Comparison of ENCODE assay signal across 25 cellular contexts in the genomic region with DNA sequence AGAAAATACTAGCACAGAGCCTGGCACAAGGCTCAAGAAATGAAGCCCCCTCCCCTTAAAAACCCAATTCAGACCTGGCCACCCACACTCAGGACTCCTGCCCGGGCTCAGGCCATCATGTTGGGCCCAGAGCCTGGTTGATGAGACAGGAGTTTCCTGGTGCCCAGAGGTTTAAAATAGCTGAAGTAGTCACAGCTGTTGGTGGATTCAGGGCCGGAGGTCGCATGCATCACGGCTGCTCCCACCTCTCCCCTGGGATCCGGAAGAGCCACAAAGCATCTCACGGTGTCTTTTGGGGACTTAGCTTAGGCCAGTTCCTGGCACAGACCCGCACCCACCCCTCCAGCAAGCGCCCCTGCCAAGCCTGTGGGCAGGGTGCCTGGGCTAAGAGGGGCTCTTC. TPM values are rescaled to one million over a fixed set of nuclear protein-coding genes. Genes with fewer than 3 reads are reported as not detected.
DNase-seq lines count a peak whose midpoint lies in the region; ATAC-seq, FAIRE-seq and TF ChIP-seq lines count a peak whose summit lies in the region.
"Had no signal": no experiment of that assay in that cellular context is flagged by ENCODE, and none has a peak within 500 bp of the region (broad histone marks: within the 10 kb centered on the region; RNA-seq: fewer than 3 reads in every experiment).

No MANE protein-coding gene starts in this region.

- no peak overlapping the region for H4K91ac ChIP-seq in mesenchymal stem cell (ENCODE audit: low read length)

- peaks cover 40% of the 10 kb centered on the region for H3K27me3 Mint-ChIP-seq in astrocyte (ENCODE audit: low read depth, unreplicated experiment)
- H3K27me3 Mint-ChIP-seq in CD4-positive, alpha-beta memory T cell = peaks cover 19 to 40% of the 10 kb centered on the region in 2 donors

- H3K9ac ChIP-seq in astrocyte (ENCODE audit: low read length) (peak overlapping the region; percentile 52), mesenchymal stem cell (ENCODE audit: low read length) (no peak overlapping the region)

- no peak overlapping the region for H3K14ac ChIP-seq in mesenchymal stem cell (ENCODE audit: low read length in 2 of 2)

- H3K36me3 ChIP-seq in left ventricle myocardium inferior (no peaks in the 10 kb centered on the region), astrocyte (ENCODE audit: insufficient read depth, low read length) (no peaks in the 10 kb centered on the region), mesenchymal stem cell (ENCODE audit: control insufficient read depth in 1 of 2, insufficient read depth in 2 of 2, low read depth in 1 of 2, low read length in 2 of 2) (peaks cover 0 to 4% of the 10 kb centered on the region in 2 experiments), stomach (no peaks in the 10 kb centered on the region)
- no peaks in the 10 kb centered on the region for H3K36me3 ChIP-seq in CD4-positive, alpha-beta memory T cell (ENCODE audit: insufficient read depth, low read length)
- H3K36me3 ChIP-seq: prostate gland, suprapubic skin had no signal

- no peak overlapping the region for H3K4ac ChIP-seq in mesenchymal stem cell (ENCODE audit: low read depth in 1 of 2, low read length in 2 of 2)

- WGBS in mesenchymal stem cell = 62% methylated on average over 8 of the region's 8 CpGs
- WGBS in stomach, 5 donors = 78 to 88% (median 83%) methylated on average over 2 to 8 of the region's 8 CpGs

- H4K20me1 ChIP-seq in astrocyte (ENCODE audit: insufficient read depth, low read length) = peaks cover 3% of the 10 kb centered on the region

- no peaks in the 10 kb centered on the region for H3K9me3 ChIP-seq in left ventricle myocardium inferior (replicated peaks)
- no peaks in the 10 kb centered on the region for H3K9me3 ChIP-seq in astrocyte (ENCODE audit: insufficient read depth, low read depth, low read length)
- H3K9me3 ChIP-seq in mesenchymal stem cell (ENCODE audit: control insufficient read depth, low read length) = no peaks in the 10 kb centered on the region
- H3K9me3 ChIP-seq in stomach = no peaks in the 10 kb centered on the region
- no peaks in the 10 kb centered on the region for H3K9me3 ChIP-seq in CD4-positive, alpha-beta memory T cell (ENCODE audit: control insufficient read depth in 1 of 2, low read length in 2 of 2)
- H3K9me3 ChIP-seq: prostate gland, suprapubic skin had no signal

- H3K27ac Mint-ChIP-seq in astrocyte (ENCODE audit: unreplicated experiment) = no peak overlapping the region
- H3K27ac Mint-ChIP-seq in CD4-positive, alpha-beta memory T cell = no peak overlapping the region

- no peak overlapping the region for H2BK120ac ChIP-seq in mesenchymal stem cell (ENCODE audit: low read depth, low read length)

- no peak overlapping the region for H2BK12ac ChIP-seq in mesenchymal stem cell (ENCODE audit: low read length in 2 of 2)

- H2AK5ac ChIP-seq in mesenchymal stem cell (ENCODE audit: low read length, severe bottlenecking) = peak overlapping the region; percentile 51

- TF ChIP-seq CTCF in left ventricle myocardium inferior (IDR thresholded peaks at IDR 0.05; ENCODE audit: borderline replicate concordance) (no peak), astrocyte (IDR thresholded peaks at IDR 0.05; ENCODE audit: insufficient read depth, low read depth, low read length) (no peak), stomach (IDR thresholded peaks at IDR 0.05) (no peak)

- H3K4me1 ChIP-seq in left ventricle myocardium inferior = peaks cover 28% of the 10 kb centered on the region
- peaks cover 41% of the 10 kb centered on the region for H3K4me1 ChIP-seq in astrocyte (ENCODE audit: insufficient read depth, low read length)
- H3K4me1 ChIP-seq in mesenchymal stem cell (ENCODE audit: control insufficient read depth, insufficient read depth, low read depth, low read length) = peaks cover 41% of the 10 kb centered on the region
- H3K4me1 ChIP-seq in stomach = peaks cover 12 to 55% (median 34%) of the 10 kb centered on the region in 4 donors
- H3K4me1 ChIP-seq in CD4-positive, alpha-beta memory T cell (ENCODE audit: insufficient read depth, low read length) = peaks cover 13% of the 10 kb centered on the region

- peak overlapping the region; percentile 60 for H3K4me2 ChIP-seq in astrocyte (ENCODE audit: low read length)
- no peak overlapping the region for H3K4me2 ChIP-seq in mesenchymal stem cell (ENCODE audit: low read length, poor library complexity, severe bottlenecking)

- H4K8ac ChIP-seq in mesenchymal stem cell (ENCODE audit: low read length) = peak overlapping the region; percentile 56

- H3K4me3 ChIP-seq in left ventricle myocardium inferior (no peak overlapping the region), astrocyte (ENCODE audit: insufficient read depth, low read depth, low read length) (no peak overlapping the region), mesenchymal stem cell (ENCODE audit: insufficient read depth in 1 of 2, low read depth in 1 of 2, low read length in 2 of 2) (no peak overlapping the region), stomach (no peak overlapping the region)
- no peak overlapping the region for H3K4me3 ChIP-seq in CD4-positive, alpha-beta memory T cell (ENCODE audit: low read length in 2 of 2)
- H3K4me3 ChIP-seq: K562, prostate gland, suprapubic skin had no signal

- peaks cover 2% of the 10 kb centered on the region for H3K9me3 Mint-ChIP-seq in astrocyte (ENCODE audit: unreplicated experiment)
- H3K9me3 Mint-ChIP-seq in CD4-positive, alpha-beta memory T cell = no peaks in the 10 kb centered on the region
- H3K9me3 Mint-ChIP-seq: nephron had no signal

- H2BK5ac ChIP-seq in mesenchymal stem cell (ENCODE audit: low read depth, low read length, poor library complexity, severe bottlenecking) = no peak overlapping the region

- peak; percentile 16 for ATAC-seq in left ventricle myocardium superior
- ATAC-seq: K562 had no signal

- H3K36me3 Mint-ChIP-seq in astrocyte (ENCODE audit: low read depth, unreplicated experiment) = no peaks in the 10 kb centered on the region
- no peaks in the 10 kb centered on the region for H3K36me3 Mint-ChIP-seq in CD4-positive, alpha-beta memory T cell

- peak overlapping the region; percentile 20 for H2BK15ac ChIP-seq in mesenchymal stem cell (ENCODE audit: low read depth, poor library complexity, severe bottlenecking)

- CTCF ChIA-PET in CD4-positive, alpha-beta memory T cell (lab: Charles Lee; ENCODE audit: partially characterized antibody) = interaction anchor here (0.7 to 9.2 kb wide), 3 partner anchors 13 to 115 kb away, joined by 3 to 144 read pairs (median 3); no protein-coding TSS in a partner anchor

- intact Hi-C loops in left ventricle myocardium superior (cut with micrococcal nuclease) = no loop called here
- intact Hi-C loops in left ventricle myocardium inferior (cut with micrococcal nuclease) = no loop called here
- intact Hi-C loops in stomach (cut with DNase I; ENCODE audit: low total_unique reads) = loop anchor here (5.0 kb wide), 1 partner anchor 115 kb away; no protein-coding TSS in a partner anchor
- intact Hi-C loops in CD4-positive, alpha-beta memory T cell (cut with micrococcal nuclease) = loop anchor here (10.0 kb wide), 1 partner anchor 213 kb away; no protein-coding TSS in a partner anchor

- TF ChIP-seq POLR2A in stomach (IDR thresholded peaks at IDR 0.05) = no peak

- no peak overlapping the region for H3K4me3 Mint-ChIP-seq in astrocyte (ENCODE audit: unreplicated experiment)
- no peak overlapping the region for H3K4me3 Mint-ChIP-seq in CD4-positive, alpha-beta memory T cell
- H3K4me3 Mint-ChIP-seq: CD14-positive monocyte had no signal

- H3K27ac ChIP-seq in left ventricle myocardium inferior (replicated peaks) = no peak overlapping the region
- H3K27ac ChIP-seq in astrocyte (ENCODE audit: low read depth, low read length) = peak overlapping the region; percentile 10
- no peak overlapping the region for H3K27ac ChIP-seq in mesenchymal stem cell (ENCODE audit: low read length, poor library complexity, severe bottlenecking)
- H3K27ac ChIP-seq in stomach = peak overlapping the region in 3 of 5 donors; percentile 6 to 82 (median 16)
- no peak overlapping the region for H3K27ac ChIP-seq in CD4-positive, alpha-beta memory T cell (ENCODE audit: low read depth, low read length)
- H3K27ac ChIP-seq: prostate gland, suprapubic skin had no signal

- no peak overlapping the region for H3K23ac ChIP-seq in mesenchymal stem cell (ENCODE audit: low read length in 2 of 2)

- POLR2A ChIA-PET in CD4-positive, alpha-beta memory T cell (lab: Charles Lee; ENCODE audit: partially characterized antibody) = no interaction called here

- H3K79me2 ChIP-seq in astrocyte (ENCODE audit: insufficient read depth, low read length) = no peaks in the 10 kb centered on the region

- DNase-seq in left ventricle myocardium superior (no peak), left ventricle myocardium inferior (no peak), astrocyte (ENCODE audit: low read depth) (peak; percentile 25), mesenchymal stem cell (peak; percentile 63), stomach (no peak)
- no peak for DNase-seq in NK-92 treated with Interleukin-12 subunit alpha and Interleukin-12 subunit beta, amount 100 ng/mL, for 24 hours (lab: John Stamatoyannopoulos, UW)
- DNase-seq in CD4-positive, alpha-beta memory T cell = no peak
- DNase-seq in stimulated activated CD4-positive, alpha-beta T cell treated with anti-CD3 and anti-CD28 coated beads, Interleukin-1b, Interleukin-23, amount 100 ng/mL, for 48 hours = no peak
- DNase-seq: activated CD4-positive, alpha-beta T cell treated with anti-CD3 and anti-CD28 coated beads for 48 hours; activated CD8-positive, alpha-beta memory T cell treated with anti-CD3 and anti-CD28 coated beads, Interleukin-2, amount 50 U/mL, for 48 hours; activated gamma-delta T cell; amniotic stem cell; DMS153; islet precursor cell; mesendoderm; NCI-H1092; NCI-H2081 treated with DMSO at 0.1 percent for 48 hours; stimulated activated CD8-positive, alpha-beta memory T cell treated with anti-CD3 and anti-CD28 coated beads, Interleukin-4, amount 100 ng/mL, for 48 hours; SW 1271 had no signal

- H2AFZ ChIP-seq in astrocyte (ENCODE audit: low read depth, low read length) = no peak overlapping the region
- no peak overlapping the region for H2AFZ ChIP-seq in mesenchymal stem cell (ENCODE audit: low read depth, low read length)

- no peak for TF ChIP-seq EP300 in stomach (IDR thresholded peaks at IDR 0.05)

- H3K27me3 ChIP-seq in left ventricle myocardium inferior (ENCODE audit: low read depth) = peaks cover 60% of the 10 kb centered on the region
- peaks cover 15% of the 10 kb centered on the region for H3K27me3 ChIP-seq in astrocyte (ENCODE audit: insufficient read depth, low read length)
- peaks cover 5 to 74% of the 10 kb centered on the region in 2 experiments for H3K27me3 ChIP-seq in mesenchymal stem cell (ENCODE audit: control insufficient read depth in 1 of 2, insufficient read depth in 1 of 2, low read length in 2 of 2)
- H3K27me3 ChIP-seq in stomach = peaks cover 0 to 44% (median 31%) of the 10 kb centered on the region in 3 donors
- H3K27me3 ChIP-seq in CD4-positive, alpha-beta memory T cell (ENCODE audit: insufficient read depth, low read length) = peaks cover 7% of the 10 kb centered on the region

- FAIRE-seq in astrocyte (lab: Jason Lieb, UNC) = no peak
- FAIRE-seq: A204.1, K562 had no signal

- no peaks in the 10 kb centered on the region for H3K79me1 ChIP-seq in mesenchymal stem cell (replicated peaks; ENCODE audit: low read length, poor library complexity, severe bottlenecking)

- peak overlapping the region; percentile 6 to 30 for H3K18ac ChIP-seq in mesenchymal stem cell (ENCODE audit: low read depth in 1 of 2, low read length in 2 of 2)

- H3K4me1 Mint-ChIP-seq in astrocyte (ENCODE audit: low read depth, unreplicated experiment) = peaks cover 8% of the 10 kb centered on the region
- peaks cover 0 to 14% (median 4%) of the 10 kb centered on the region in 4 donors for H3K4me1 Mint-ChIP-seq in CD4-positive, alpha-beta memory T cell

RNA-seq across cellular contexts. Expression of a gene that starts 2.6 kb away (rescaled TPM):
- total RNA-seq in left ventricle myocardium superior = 1.1 TPM
- 0.49 TPM for total RNA-seq in left ventricle myocardium inferior
- 0.43 and 0.48 TPM in 2 replicates for total RNA-seq in astrocyte
- polyA plus RNA-seq in mesenchymal stem cell (2013, experiment 1 of 2) = 0.04 TPM
- polyA plus RNA-seq in mesenchymal stem cell (2013, experiment 2 of 2) = 0.03 TPM
- 10 to 100 TPM in 1 of 5 donors, 1 to 10 TPM in 3, not detected in 1; 1.3 to 86.0 (median 3.9) TPM for total RNA-seq in stomach
- polyA plus RNA-seq in stomach = under 1 TPM; 0.31 to 0.50 (median 0.33) TPM
- total RNA-seq in CD4-positive, alpha-beta memory T cell = under 1 TPM in 1 of 2 experiments, not detected in 1; 0.14 TPM
- not detected for polyA plus RNA-seq in CD4-positive, alpha-beta memory T cell

Comparison
In these comparisons a context has a peak if more than half of its experiments do, and no peak if none do; other contexts are left out.
1. DNase-seq: peak in astrocyte (single experiment) and mesenchymal stem cell (single experiment); none in left ventricle myocardium superior (single experiment), left ventricle myocardium inferior (single experiment), stomach (single experiment), NK-92 treated with Interleukin-12 subunit alpha and Interleukin-12 subunit beta, amount 100 ng/mL, for 24 hours (single experiment), CD4-positive, alpha-beta memory T cell (0 of 5) and stimulated activated CD4-positive, alpha-beta T cell treated with anti-CD3 and anti-CD28 coated beads, Interleukin-1b, Interleukin-23, amount 100 ng/mL, for 48 hours (single experiment).
2. H3K27ac ChIP-seq: peak in astrocyte (single experiment) and stomach (3 of 5); none in left ventricle myocardium inferior (single experiment), mesenchymal stem cell (single experiment) and CD4-positive, alpha-beta memory T cell (single experiment).
3. intact Hi-C loops: an anchor here in stomach (5.0 kb wide) and CD4-positive, alpha-beta memory T cell (10.0 kb wide); none called in left ventricle myocardium superior and left ventricle myocardium inferior.